Comparison of ENCODE assay signal across 16 cellular contexts in the genomic region with DNA sequence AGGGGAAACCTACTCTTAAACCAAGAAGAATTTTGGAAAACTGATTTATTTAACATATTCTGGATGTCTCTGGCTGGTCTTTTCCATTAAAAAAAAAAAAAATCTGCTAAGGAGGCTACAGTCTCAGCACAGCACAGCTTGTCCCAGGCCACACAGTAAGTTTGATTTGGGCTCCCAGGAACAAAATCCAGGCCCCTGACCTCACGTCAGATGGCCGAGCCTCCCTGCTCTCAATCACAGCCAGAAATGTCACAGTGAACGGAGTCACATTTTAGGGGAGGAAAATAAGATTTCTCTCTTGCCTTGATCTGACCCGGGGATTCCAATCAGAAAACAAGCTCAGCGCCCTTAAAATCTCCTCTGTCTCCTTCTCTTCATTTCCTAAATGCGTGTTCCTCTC.
DNase-seq lines count a peak whose midpoint lies in the region; ATAC-seq and TF ChIP-seq lines count a peak whose summit lies in the region.
"Had no signal": no experiment of that assay in that cellular context is flagged by ENCODE, and none has a peak within 500 bp of the region (broad histone marks: within the 10 kb centered on the region; RNA-seq: fewer than 3 reads in every experiment).

No MANE protein-coding gene starts in this region.

- H4K5ac ChIP-seq in H9 (ENCODE audit: insufficient read length, low read depth, low read length) = no peak overlapping the region

- peaks cover 14% of the 10 kb centered on the region for H3K23me2 ChIP-seq in H9 (ENCODE audit: insufficient read length, low read depth, low read length, poor library complexity, severe bottlenecking)

- no peak overlapping the region for H3T11ph ChIP-seq in H9 (ENCODE audit: low read length)

- H3K36me3 ChIP-seq in endodermal cell (ENCODE audit: control insufficient read depth, insufficient read depth, low read length) (no peaks in the 10 kb centered on the region), upper lobe of right lung (no peaks in the 10 kb centered on the region)
- H3K36me3 ChIP-seq: HAP-1 had no signal

- H3K56ac ChIP-seq in H9 (ENCODE audit: insufficient read length, low read depth, low read length) = no peak overlapping the region

- no peak overlapping the region for H2AK5ac ChIP-seq in H9 (ENCODE audit: insufficient read length, low read length)

- H3K4me3 Mint-ChIP-seq in H9 = peak overlapping the region; percentile 71 to 90; a peak in 3 of 5 replicates
- H3K4me3 Mint-ChIP-seq in endodermal cell = peak overlapping the region; percentile 62
- peak overlapping the region; percentile 8 for H3K4me3 Mint-ChIP-seq in mesothelial cell of epicardium
- no peak overlapping the region; the same call in 1 of the 2 replicates for H3K4me3 Mint-ChIP-seq in HFFc6
- H3K4me3 Mint-ChIP-seq: B cell had no signal

- H2BK20ac ChIP-seq in H9 (ENCODE audit: low read depth, low read length, poor library complexity, severe bottlenecking) = no peak overlapping the region

- H2BK120ac ChIP-seq in H9 (ENCODE audit: low read depth, low read length, poor library complexity, severe bottlenecking) = no peak overlapping the region

- H3K4me3 ChIP-seq in endodermal cell (ENCODE audit: low read length) (no peak overlapping the region), upper lobe of right lung (peak overlapping the region; percentile 47)

- H3K4ac ChIP-seq in H9 (ENCODE audit: low read depth, low read length) = no peak overlapping the region

- TF ChIP-seq CTCF in H9 (conservative IDR thresholded peaks at IDR 0.05) (no peak), endodermal cell (conservative IDR thresholded peaks at IDR 0.05) (no peak), mesothelial cell of epicardium (IDR thresholded peaks at IDR 0.05; ENCODE audit: unreplicated experiment) (no peak), upper lobe of right lung (IDR thresholded peaks at IDR 0.05) (no peak), HFFc6 (IDR thresholded peaks at IDR 0.05) (no peak)

- H3K4me1 Mint-ChIP-seq in H9 (peaks cover 15 to 22% of the 10 kb centered on the region in 2 experiments), endodermal cell (peaks cover 21% of the 10 kb centered on the region), mesothelial cell of epicardium (peaks cover 11% of the 10 kb centered on the region), HFFc6 (ENCODE audit: low read depth) (peaks cover 25% of the 10 kb centered on the region)
- H3K4me1 Mint-ChIP-seq: CD14-positive monocyte had no signal

- no peak overlapping the region for H4K8ac ChIP-seq in H9 (replicated peaks; ENCODE audit: insufficient read length, low read depth, low read length)

- H3K27ac Mint-ChIP-seq in H9 = no peak overlapping the region
- H3K27ac Mint-ChIP-seq in endodermal cell = no peak overlapping the region
- no peak overlapping the region for H3K27ac Mint-ChIP-seq in mesothelial cell of epicardium
- no peak overlapping the region for H3K27ac Mint-ChIP-seq in HFFc6
- H3K27ac Mint-ChIP-seq: B cell; CD14-positive monocyte; CD8-positive, alpha-beta memory T cell had no signal

- no peak overlapping the region for H2BK5ac ChIP-seq in H9 (ENCODE audit: insufficient read length, low read length)

- no peaks in the 10 kb centered on the region for H3K79me1 ChIP-seq in H9 (ENCODE audit: insufficient read depth, low read depth, low read length, poor library complexity, severe bottlenecking)

- no peak overlapping the region for H3K18ac ChIP-seq in H9 (ENCODE audit: insufficient read length, low read depth, low read length)

- no peak overlapping the region for H3K4me2 ChIP-seq in H9 (ENCODE audit: insufficient read depth, insufficient read length, low read length)

- H3K9ac ChIP-seq in H9 (ENCODE audit: extremely low read depth, insufficient read length, low read length) = no peak overlapping the region
- H3K9ac ChIP-seq in endodermal cell (ENCODE audit: extremely low read depth, low read length, poor library complexity, severe bottlenecking) = no peak overlapping the region

- H2AFZ ChIP-seq in H9 (ENCODE audit: low read length) = no peak overlapping the region

- H3K36me3 Mint-ChIP-seq in H9 (ENCODE audit: insufficient read depth in 1 of 3, low read depth in 3 of 3) (no peaks in the 10 kb centered on the region), endodermal cell (ENCODE audit: low read depth) (no peaks in the 10 kb centered on the region), mesothelial cell of epicardium (no peaks in the 10 kb centered on the region), HFFc6 (ENCODE audit: low read depth) (no peaks in the 10 kb centered on the region)
- H3K36me3 Mint-ChIP-seq: CD14-positive monocyte; CD8-positive, alpha-beta memory T cell had no signal

- H3K27me3 ChIP-seq in H9 (ENCODE audit: insufficient read depth, low read length) (peaks cover 35% of the 10 kb centered on the region), endodermal cell (ENCODE audit: control insufficient read depth, insufficient read depth, low read length, poor library complexity, severe bottlenecking) (peaks cover 87% of the 10 kb centered on the region), upper lobe of right lung (peaks cover 34% of the 10 kb centered on the region)

- H4K91ac ChIP-seq in H9 (ENCODE audit: insufficient read length, low read depth, low read length) = no peak overlapping the region

- H3K27me3 Mint-ChIP-seq in H9 (ENCODE audit: low read depth) = peaks cover 89% of the 10 kb centered on the region
- peaks cover 93% of the 10 kb centered on the region for H3K27me3 Mint-ChIP-seq in endodermal cell (ENCODE audit: insufficient read depth)
- H3K27me3 Mint-ChIP-seq in mesothelial cell of epicardium (ENCODE audit: low read depth) = peaks cover 97% of the 10 kb centered on the region
- H3K27me3 Mint-ChIP-seq in HFFc6 (ENCODE audit: insufficient read depth) = peaks cover 47% of the 10 kb centered on the region

- no peak overlapping the region for H3K23ac ChIP-seq in H9 (ENCODE audit: insufficient read length, low read depth, low read length)

- H3K9me3 Mint-ChIP-seq in H9 (no peaks in the 10 kb centered on the region; a peak in 1 of 5 replicates), endodermal cell (no peaks in the 10 kb centered on the region), mesothelial cell of epicardium (peaks cover 4% of the 10 kb centered on the region), HFFc6 (no peaks in the 10 kb centered on the region)

- DNase-seq in H9 = no peak
- DNase-seq in endodermal cell = no peak
- DNase-seq in mesothelial cell of epicardium (ENCODE audit: low spot score in 2 of 2, unreplicated experiment in 2 of 2) = no peak
- no peak for DNase-seq in upper lobe of right lung
- no peak for DNase-seq in HFFc6
- DNase-seq in HuH-7.5 (ENCODE audit: low spot score) = no peak
- DNase-seq: Caco-2; CD8-positive, alpha-beta memory T cell; DND-41; GF-D8 had no signal

- no peaks in the 10 kb centered on the region; the same call in none of the 2 replicates for H3K4me1 ChIP-seq in H9 (ENCODE audit: insufficient read depth, low read length)
- H3K4me1 ChIP-seq in endodermal cell (ENCODE audit: control insufficient read depth, insufficient read depth, low read length) = peaks cover 10% of the 10 kb centered on the region
- peaks cover 6% of the 10 kb centered on the region for H3K4me1 ChIP-seq in upper lobe of right lung
- H3K4me1 ChIP-seq: Caco-2 had no signal

- WGBS in H9 (ENCODE audit: extremely low coverage, insufficient read length, low lambda C conversion rate) = no CpG with 5 or more reads among the region's 6 CpGs
- WGBS in endodermal cell (ENCODE audit: insufficient coverage in 1 of 2, insufficient read length in 1 of 2), 2 experiments = 53 to 71% methylated on average over 2 to 6 of the region's 6 CpGs

- intact Hi-C loops in upper lobe of right lung (cut with DNase I) = no loop called here

- H3K27ac ChIP-seq in H9 (ENCODE audit: insufficient read length, low read depth, low read length) (no peak overlapping the region), endodermal cell (ENCODE audit: low read depth, low read length) (no peak overlapping the region), upper lobe of right lung (peak overlapping the region; percentile 80)
- H3K27ac ChIP-seq: GM23248 had no signal

- ATAC-seq in upper lobe of right lung (peak; percentile 40), HG03521 (IDR thresholded peaks at IDR 0.05; ENCODE audit: unreplicated experiment) (no peak)
- ATAC-seq: HepG2 had no signal

- H3K14ac ChIP-seq in H9 (ENCODE audit: insufficient read depth, low read length) = no peak overlapping the region

- no peaks in the 10 kb centered on the region for H4K20me1 ChIP-seq in H9 (ENCODE audit: control insufficient read depth, insufficient read depth, insufficient read length)

- H2BK12ac ChIP-seq in H9 (ENCODE audit: insufficient read length, low read depth, low read length) = no peak overlapping the region

- H3K9me3 ChIP-seq in H9 (ENCODE audit: control insufficient read depth, low read depth, low read length) (no peaks in the 10 kb centered on the region), endodermal cell (ENCODE audit: control insufficient read depth, low read length) (no peaks in the 10 kb centered on the region), upper lobe of right lung (no peaks in the 10 kb centered on the region)
- H3K9me3 ChIP-seq: Caco-2, HAP-1 had no signal

- no peaks in the 10 kb centered on the region for H3K79me2 ChIP-seq in H9 (ENCODE audit: insufficient read depth, low read length)

- H2BK15ac ChIP-seq in H9 (ENCODE audit: low read depth, low read length) = no peak overlapping the region
